Comparison of ENCODE assay signal across 25 cellular contexts in genomic region chr10:17407040-17407439, GRCh38. TPM values are rescaled to one million over a fixed set of nuclear protein-coding genes. Genes with fewer than 3 reads are reported as not detected.
"Had no signal": no experiment of that assay in that cellular context is flagged by ENCODE, and none has a peak within 500 bp of the region (broad histone marks: within the 10 kb centered on the region; RNA-seq: fewer than 3 reads in every experiment).

No MANE protein-coding gene starts in this region.

- DNase-seq: activated CD4-positive, alpha-beta T cell treated with anti-CD3 and anti-CD28 coated beads for 4 hours; activated CD4-positive, alpha-beta T cell treated with anti-CD3 and anti-CD28 coated beads, Interleukin-2, amount 50 U/mL, for 48 hours; activated CD8-positive, alpha-beta memory T cell treated with anti-CD3 and anti-CD28 coated beads, Interleukin-2, amount 10 ng/mL, durations not matched to agents 7 days and 5 days; activated effector memory CD4-positive, alpha-beta T cell treated with Interleukin-2 at 50 U/mL for 16 hours; activated naive CD4-positive, alpha-beta T cell; activated T-cell treated with anti-CD3 and anti-CD28 coated beads, Interleukin-2, amount 50 U/mL, for 24 hours; aorta; central memory CD4-positive, alpha-beta T cell; MG63; NCI-H1048; NCI-H146; NCI-H187 treated with DMSO at 0.1 percent for 48 hours; NCI-H2081 treated with DMSO at 0.1 percent for 48 hours; NCI-H446; NCI-H524; RPMI8226; T-helper 1 cell; WERI-Rb-1 had no signal

- H3K4me3 Mint-ChIP-seq: activated CD8-positive, alpha-beta memory T cell treated with anti-CD3 and anti-CD28 coated beads, Interleukin-2, amount 10 ng/mL, durations not matched to agents 7 days and 5 days; activated naive CD4-positive, alpha-beta T cell treated with anti-CD3 and anti-CD28 coated beads, Interleukin-2, amount 50 U/mL, for 24 hours; activated T-cell treated with anti-CD3 and anti-CD28 coated beads, Interleukin-2, amount 50 U/mL, for 24 hours; activated T-helper 1 cell treated with anti-CD3 and anti-CD28 coated beads, Interleukin-12 subunit alpha, Interleukin-12 subunit beta, Interleukin-2, Interleukin-4 antibody, amounts not matched to agents 30 ng/mL and 10 ng/mL and 1 ng/mL, durations not matched to agents 14 hours and 24 hours and 36 hours had no signal

- H3K9me3 ChIP-seq: MG63 had no signal

- H3K4me3 ChIP-seq: MG63, SK-N-MC had no signal

- H3K27ac ChIP-seq: SK-N-MC, WERI-Rb-1 had no signal

- H3K36me3 Mint-ChIP-seq: activated CD8-positive, alpha-beta memory T cell treated with anti-CD3 and anti-CD28 coated beads, Interleukin-2, amount 10 ng/mL, durations not matched to agents 7 days and 5 days; activated naive CD4-positive, alpha-beta T cell treated with anti-CD3 and anti-CD28 coated beads, Interleukin-2, amount 50 U/mL, for 24 hours had no signal

- H3K9me3 Mint-ChIP-seq: activated naive CD4-positive, alpha-beta T cell treated with anti-CD3 and anti-CD28 coated beads, Interleukin-2, amount 50 U/mL, for 24 hours; activated T-cell treated with anti-CD3 and anti-CD28 coated beads, Interleukin-2, amount 50 U/mL, for 24 hours; activated T-helper 1 cell treated with anti-CD3 and anti-CD28 coated beads, Interleukin-12 subunit alpha, Interleukin-12 subunit beta, Interleukin-2, Interleukin-4 antibody, amounts not matched to agents 30 ng/mL and 10 ng/mL and 1 ng/mL, durations not matched to agents 14 hours and 24 hours and 36 hours had no signal

- H3K27me3 Mint-ChIP-seq: activated CD8-positive, alpha-beta memory T cell treated with anti-CD3 and anti-CD28 coated beads, Interleukin-2, amount 10 ng/mL, durations not matched to agents 7 days and 5 days; activated naive CD4-positive, alpha-beta T cell treated with anti-CD3 and anti-CD28 coated beads, Interleukin-2, amount 50 U/mL, for 24 hours; activated T-cell treated with anti-CD3 and anti-CD28 coated beads, Interleukin-2, amount 50 U/mL, for 24 hours had no signal

- H3K36me3 ChIP-seq: MG63, WERI-Rb-1 had no signal

- H3K27ac Mint-ChIP-seq: activated CD8-positive, alpha-beta memory T cell treated with anti-CD3 and anti-CD28 coated beads, Interleukin-2, amount 10 ng/mL, durations not matched to agents 7 days and 5 days; activated naive CD4-positive, alpha-beta T cell treated with anti-CD3 and anti-CD28 coated beads, Interleukin-2, amount 50 U/mL, for 24 hours; activated T-cell treated with anti-CD3 and anti-CD28 coated beads, Interleukin-2, amount 50 U/mL, for 24 hours; activated T-helper 1 cell treated with anti-CD3 and anti-CD28 coated beads, Interleukin-12 subunit alpha, Interleukin-12 subunit beta, Interleukin-2, Interleukin-4 antibody, amounts not matched to agents 30 ng/mL and 10 ng/mL and 1 ng/mL, durations not matched to agents 14 hours and 24 hours and 36 hours had no signal

- ATAC-seq: activated CD4-positive, CD25-positive, alpha-beta regulatory T cell treated with anti-CD3 and anti-CD28 coated beads, Interleukin-2, amount 50 U/mL, for 24 hours; activated CD8-positive, alpha-beta memory T cell treated with anti-CD3 and anti-CD28 coated beads, Interleukin-2, amount 10 ng/mL, durations not matched to agents 7 days and 5 days; Panc1; Right ventricle myocardium inferior had no signal

- H3K27me3 ChIP-seq: MG63 had no signal

RNA-seq across cellular contexts. Expression of gene ST8SIA6, which starts 47.4 kb away (rescaled TPM):
- total RNA-seq: activated CD8-positive, alpha-beta memory T cell treated with anti-CD3 and anti-CD28 coated beads, Interleukin-2, amount 10 ng/mL, durations not matched to agents 7 days and 5 days; activated T-helper 1 cell treated with anti-CD3 and anti-CD28 coated beads, Interleukin-12 subunit alpha, Interleukin-12 subunit beta, Interleukin-2, Interleukin-4 antibody, amounts not matched to agents 30 ng/mL and 10 ng/mL and 1 ng/mL, durations not matched to agents 14 hours and 24 hours and 36 hours; OCI-LY7 had no signal
